21 cellular contexts compared by ENCODE assay signal in the genomic region with DNA sequence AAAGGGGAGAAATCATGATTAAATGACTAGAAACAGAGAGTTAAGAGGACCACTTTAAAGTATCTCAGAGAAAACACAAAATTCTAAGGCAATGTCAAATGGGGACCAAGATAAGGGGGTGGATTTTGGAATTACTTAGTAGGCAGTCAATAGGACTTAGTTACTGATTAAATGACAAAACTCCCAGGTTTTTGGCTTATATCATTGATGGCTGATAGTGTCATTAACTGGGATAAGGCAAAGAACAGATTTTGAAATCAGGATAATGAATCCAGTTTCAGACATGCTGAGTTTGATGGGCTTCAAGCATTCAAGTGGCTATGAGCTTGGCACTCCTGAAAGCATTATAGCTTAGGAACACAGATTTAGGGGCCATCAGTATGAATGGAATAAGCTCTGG. TPM values are rescaled to one million over a fixed set of nuclear protein-coding genes. Genes with fewer than 3 reads are reported as not detected.
DNase-seq lines count a peak whose midpoint lies in the region; ATAC-seq and TF ChIP-seq lines count a peak whose summit lies in the region.
"Had no signal": no experiment of that assay in that cellular context is flagged by ENCODE, and none has a peak within 500 bp of the region (broad histone marks: within the 10 kb centered on the region; RNA-seq: fewer than 3 reads in every experiment).

No MANE protein-coding gene starts in this region.

- peaks cover 0 to 13% (median 3%) of the 10 kb centered on the region in 4 donors for H3K4me1 ChIP-seq in esophagus muscularis mucosa

- TF ChIP-seq CTCF in activated B cell treated with CpG ODN at 0.5 μM for 24 hours (IDR thresholded peaks at IDR 0.05) (no peak), esophagus muscularis mucosa (IDR thresholded peaks at IDR 0.05) (no peak)

- peak overlapping the region; percentile 13 for H3K27ac Mint-ChIP-seq in activated naive CD4-positive, alpha-beta T cell treated with anti-CD3 and anti-CD28 coated beads, Interleukin-2, amount 10 ng/mL, durations not matched to agents 7 days and 5 days
- peak overlapping the region; percentile 51 for H3K27ac Mint-ChIP-seq in activated B cell treated with CpG ODN at 0.5 μM for 24 hours
- H3K27ac Mint-ChIP-seq in activated naive CD8-positive, alpha-beta T cell treated with anti-CD3 and anti-CD28 coated beads, Interleukin-2, amount 50 U/mL, for 24 hours = peak overlapping the region; percentile 8
- H3K27ac Mint-ChIP-seq in natural killer cell treated with Interleukin-12 subunit alpha and Interleukin-12 subunit beta and Interleukin-15 and Interleukin-18, amount 100 ng/mL, for 72 hours = peak overlapping the region; percentile 25 to 56
- H3K27ac Mint-ChIP-seq: HFFc6 had no signal

- peaks cover 30 to 95% (median 60%) of the 10 kb centered on the region in 4 donors for H3K36me3 ChIP-seq in esophagus muscularis mucosa

- no peak for ATAC-seq in activated B cell treated with CpG ODN at 0.5 μM for 24 hours (ENCODE audit: low read depth)
- ATAC-seq in activated naive CD8-positive, alpha-beta T cell treated with anti-CD3 and anti-CD28 coated beads, Interleukin-2, amount 50 U/mL, for 24 hours = no peak
- ATAC-seq in natural killer cell treated with Interleukin-12 subunit alpha and Interleukin-12 subunit beta and Interleukin-15 and Interleukin-18, amount 100 ng/mL, for 72 hours = no peak
- ATAC-seq: CD8-positive, alpha-beta T cell; K562; Right ventricle myocardium inferior had no signal

- H3K9me3 Mint-ChIP-seq in activated naive CD4-positive, alpha-beta T cell treated with anti-CD3 and anti-CD28 coated beads, Interleukin-2, amount 10 ng/mL, durations not matched to agents 7 days and 5 days = no peaks in the 10 kb centered on the region
- H3K9me3 Mint-ChIP-seq in activated B cell treated with CpG ODN at 0.5 μM for 24 hours = no peaks in the 10 kb centered on the region
- no peaks in the 10 kb centered on the region for H3K9me3 Mint-ChIP-seq in activated naive CD8-positive, alpha-beta T cell treated with anti-CD3 and anti-CD28 coated beads, Interleukin-2, amount 50 U/mL, for 24 hours
- H3K9me3 Mint-ChIP-seq in natural killer cell treated with Interleukin-12 subunit alpha and Interleukin-12 subunit beta and Interleukin-15 and Interleukin-18, amount 100 ng/mL, for 72 hours = no peaks in the 10 kb centered on the region
- H3K9me3 Mint-ChIP-seq: CD8-positive, alpha-beta T cell; HFFc6 had no signal

- no peak overlapping the region for H3K4me3 ChIP-seq in esophagus muscularis mucosa
- H3K4me3 ChIP-seq: K562, MG63 had no signal

- no peaks in the 10 kb centered on the region for H3K27me3 ChIP-seq in esophagus muscularis mucosa
- H3K27me3 ChIP-seq: MG63 had no signal

- no peaks in the 10 kb centered on the region for H3K9me3 ChIP-seq in esophagus muscularis mucosa
- H3K9me3 ChIP-seq: MG63 had no signal

- no peak for TF ChIP-seq EP300 in esophagus muscularis mucosa (IDR thresholded peaks at IDR 0.05)

- H3K27ac ChIP-seq in esophagus muscularis mucosa (replicated peaks in 1 of 4) = no peak overlapping the region

- CTCF ChIA-PET in activated naive CD4-positive, alpha-beta T cell treated with anti-CD3 and anti-CD28 coated beads, Interleukin-2, amount 10 ng/mL, durations not matched to agents 7 days and 5 days (lab: Charles Lee) = interaction anchor here (1.4 kb wide), 1 partner anchor 16 kb away, joined by 5 read pairs; no protein-coding TSS in a partner anchor
- CTCF ChIA-PET in activated B cell treated with CpG ODN at 0.5 μM for 24 hours (lab: Charles Lee) = no interaction called here

- peaks cover 47% of the 10 kb centered on the region for H3K36me3 Mint-ChIP-seq in activated naive CD4-positive, alpha-beta T cell treated with anti-CD3 and anti-CD28 coated beads, Interleukin-2, amount 10 ng/mL, durations not matched to agents 7 days and 5 days
- peaks cover 71% of the 10 kb centered on the region for H3K36me3 Mint-ChIP-seq in activated B cell treated with CpG ODN at 0.5 μM for 24 hours (ENCODE audit: low read depth)
- peaks cover 44% of the 10 kb centered on the region for H3K36me3 Mint-ChIP-seq in activated naive CD8-positive, alpha-beta T cell treated with anti-CD3 and anti-CD28 coated beads, Interleukin-2, amount 50 U/mL, for 24 hours (ENCODE audit: low read depth)
- H3K36me3 Mint-ChIP-seq in natural killer cell treated with Interleukin-12 subunit alpha and Interleukin-12 subunit beta and Interleukin-15 and Interleukin-18, amount 100 ng/mL, for 72 hours = peaks cover 27% of the 10 kb centered on the region

- no peak for DNase-seq in activated naive CD4-positive, alpha-beta T cell treated with anti-CD3 and anti-CD28 coated beads, Interleukin-2, amount 10 ng/mL, durations not matched to agents 7 days and 5 days
- no peak for DNase-seq in activated naive CD4-positive, alpha-beta T cell (lab: John Stamatoyannopoulos, UW)
- DNase-seq in activated B cell treated with CpG ODN at 0.5 μM for 24 hours (no peak), esophagus muscularis mucosa (ENCODE audit: extremely low spot score) (no peak), posterior cingulate gyrus (no peak)
- DNase-seq in activated naive CD8-positive, alpha-beta T cell treated with anti-CD3 and anti-CD28 coated beads, Interleukin-2, amount 50 U/mL, for 24 hours = no peak
- DNase-seq in natural killer cell treated with Interleukin-12 subunit alpha and Interleukin-12 subunit beta and Interleukin-15 and Interleukin-18, amount 100 ng/mL, for 72 hours (ENCODE audit: low spot score) = no peak
- DNase-seq: Calu3; CD8-positive, alpha-beta T cell; DMS153; H7; HFFc6; MG63; NCI-H1417 treated with DMSO at 0.1 percent for 48 hours; NCI-H187; NCI-H2107; NCI-H446 treated with DMSO at 0.1 percent for 48 hours; NCI-H526 treated with DMSO at 0.1 percent for 48 hours; OCI-M1 had no signal

- no peak overlapping the region for H3K4me3 Mint-ChIP-seq in activated naive CD4-positive, alpha-beta T cell treated with anti-CD3 and anti-CD28 coated beads, Interleukin-2, amount 10 ng/mL, durations not matched to agents 7 days and 5 days
- no peak overlapping the region for H3K4me3 Mint-ChIP-seq in activated B cell treated with CpG ODN at 0.5 μM for 24 hours
- H3K4me3 Mint-ChIP-seq in activated naive CD8-positive, alpha-beta T cell treated with anti-CD3 and anti-CD28 coated beads, Interleukin-2, amount 50 U/mL, for 24 hours = no peak overlapping the region
- no peak overlapping the region for H3K4me3 Mint-ChIP-seq in natural killer cell treated with Interleukin-12 subunit alpha and Interleukin-12 subunit beta and Interleukin-15 and Interleukin-18, amount 100 ng/mL, for 72 hours
- H3K4me3 Mint-ChIP-seq: CD8-positive, alpha-beta T cell; HFFc6 had no signal

- no peak for TF ChIP-seq POLR2A in esophagus muscularis mucosa (IDR thresholded peaks at IDR 0.05; ENCODE audit: low read depth)

- POLR2A ChIA-PET in activated B cell treated with CpG ODN at 0.5 μM for 24 hours (lab: Charles Lee) = no interaction called here

- peaks cover 10% of the 10 kb centered on the region for H3K4me1 Mint-ChIP-seq in activated naive CD4-positive, alpha-beta T cell treated with anti-CD3 and anti-CD28 coated beads, Interleukin-2, amount 10 ng/mL, durations not matched to agents 7 days and 5 days
- H3K4me1 Mint-ChIP-seq in activated B cell treated with CpG ODN at 0.5 μM for 24 hours = no peaks in the 10 kb centered on the region
- peaks cover 2% of the 10 kb centered on the region for H3K4me1 Mint-ChIP-seq in activated naive CD8-positive, alpha-beta T cell treated with anti-CD3 and anti-CD28 coated beads, Interleukin-2, amount 50 U/mL, for 24 hours
- peaks cover 0 to 4% of the 10 kb centered on the region in 2 donors for H3K4me1 Mint-ChIP-seq in natural killer cell treated with Interleukin-12 subunit alpha and Interleukin-12 subunit beta and Interleukin-15 and Interleukin-18, amount 100 ng/mL, for 72 hours (ENCODE audit: low read depth in 2 of 2)

- intact Hi-C loops in activated B cell treated with CpG ODN at 0.5 μM for 24 hours (cut with micrococcal nuclease) (no loop called here), esophagus muscularis mucosa (cut with DNase I) (no loop called here), posterior cingulate gyrus (cut with DNase I) (no loop called here)

- H3K27me3 Mint-ChIP-seq in activated naive CD4-positive, alpha-beta T cell treated with anti-CD3 and anti-CD28 coated beads, Interleukin-2, amount 10 ng/mL, durations not matched to agents 7 days and 5 days = no peaks in the 10 kb centered on the region
- no peaks in the 10 kb centered on the region for H3K27me3 Mint-ChIP-seq in activated B cell treated with CpG ODN at 0.5 μM for 24 hours
- no peaks in the 10 kb centered on the region for H3K27me3 Mint-ChIP-seq in activated naive CD8-positive, alpha-beta T cell treated with anti-CD3 and anti-CD28 coated beads, Interleukin-2, amount 50 U/mL, for 24 hours
- H3K27me3 Mint-ChIP-seq in natural killer cell treated with Interleukin-12 subunit alpha and Interleukin-12 subunit beta and Interleukin-15 and Interleukin-18, amount 100 ng/mL, for 72 hours = no peaks in the 10 kb centered on the region

RNA-seq across cellular contexts. Expression of gene TOP2B, which starts 53.9 kb away (rescaled TPM):
- 117 and 125 TPM in 2 replicates for total RNA-seq in activated B cell treated with CpG ODN at 0.5 μM for 24 hours
- 100 to 1,000 TPM; 126 to 145 TPM for total RNA-seq in natural killer cell treated with Interleukin-12 subunit alpha and Interleukin-12 subunit beta and Interleukin-15 and Interleukin-18, amount 100 ng/mL, for 72 hours
- total RNA-seq in esophagus muscularis mucosa = 100 to 1,000 TPM in 3 of 4 donors, 10 to 100 TPM in 1; 87.1 to 115 (median 107) TPM
